In the genomic region with DNA sequence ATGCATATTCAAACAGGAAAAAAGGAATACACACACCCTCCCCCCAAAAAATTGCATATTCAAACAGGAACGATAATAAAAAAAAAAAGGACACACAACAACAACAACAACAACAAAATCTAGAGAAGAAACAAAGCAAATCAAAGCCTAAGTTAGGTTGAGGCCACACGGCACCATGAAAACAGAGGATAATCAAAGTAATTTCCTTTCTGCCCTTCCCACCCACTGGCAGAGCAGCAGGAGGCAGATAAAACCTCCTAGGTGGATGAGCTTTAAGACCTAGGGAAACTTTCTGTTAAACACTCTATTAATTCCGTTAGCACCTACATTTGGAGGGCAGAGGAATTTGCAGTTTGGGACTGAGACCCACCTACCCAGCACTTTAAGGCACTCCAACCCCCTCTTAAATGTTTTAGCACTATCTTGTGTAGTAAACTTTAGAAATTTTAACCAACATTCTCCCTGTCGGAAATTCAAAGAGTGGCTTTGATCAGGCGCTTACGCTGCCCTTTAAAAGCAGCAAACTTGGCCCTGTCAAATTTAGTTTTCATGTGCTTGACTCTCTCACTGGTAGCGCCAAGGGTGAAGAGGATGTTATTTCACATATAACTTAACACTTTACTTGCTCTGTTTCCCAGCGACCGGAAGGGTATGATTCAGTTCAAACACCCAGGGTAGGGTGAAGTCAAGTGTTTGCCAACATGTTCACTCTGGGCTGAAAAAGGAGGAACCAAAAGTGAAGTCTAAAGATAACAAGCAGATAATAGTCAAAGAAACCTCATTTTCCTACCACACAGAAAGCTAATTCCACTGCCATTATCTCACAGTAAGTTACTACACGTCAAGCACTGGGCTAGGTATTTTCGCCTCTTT, we compare ENCODE assay signal across 1 cellular context.
A peak's percentile ranks its signal among the peaks of the same experiment; 100 is the strongest.
TF ChIP-seq lines count a peak whose summit lies in the region.

No MANE protein-coding gene starts in this region.

TF ChIP-seq in GM12878, 131 proteins besides CTCF, POLR2A, EP300 and RAD21 (continued from another document):
- TF ChIP-seq, protein P1, sequence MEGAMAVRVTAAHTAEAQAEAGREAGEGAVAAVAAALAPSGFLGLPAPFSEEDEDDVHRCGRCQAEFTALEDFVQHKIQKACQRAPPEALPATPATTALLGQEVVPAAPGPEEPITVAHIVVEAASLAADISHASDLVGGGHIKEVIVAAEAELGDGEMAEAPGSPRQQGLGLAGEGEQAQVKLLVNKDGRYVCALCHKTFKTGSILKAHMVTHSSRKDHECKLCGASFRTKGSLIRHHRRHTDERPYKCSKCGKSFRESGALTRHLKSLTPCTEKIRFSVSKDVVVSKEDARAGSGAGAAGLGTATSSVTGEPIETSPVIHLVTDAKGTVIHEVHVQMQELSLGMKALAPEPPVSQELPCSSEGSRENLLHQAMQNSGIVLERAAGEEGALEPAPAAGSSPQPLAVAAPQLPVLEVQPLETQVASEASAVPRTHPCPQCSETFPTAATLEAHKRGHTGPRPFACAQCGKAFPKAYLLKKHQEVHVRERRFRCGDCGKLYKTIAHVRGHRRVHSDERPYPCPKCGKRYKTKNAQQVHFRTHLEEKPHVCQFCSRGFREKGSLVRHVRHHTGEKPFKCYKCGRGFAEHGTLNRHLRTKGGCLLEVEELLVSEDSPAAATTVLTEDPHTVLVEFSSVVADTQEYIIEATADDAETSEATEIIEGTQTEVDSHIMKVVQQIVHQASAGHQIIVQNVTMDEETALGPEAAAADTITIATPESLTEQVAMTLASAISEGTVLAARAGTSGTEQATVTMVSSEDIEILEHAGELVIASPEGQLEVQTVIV (IDR thresholded peaks at IDR 0.05; ENCODE audit: borderline replicate concordance, partially characterized antibody), result no peak
- TF ChIP-seq TBL1XR1 (IDR thresholded peaks at IDR 0.05; ENCODE audit: low read depth, low read length) (peak; percentile 60; the same call in 1 of the 2 replicates), RBBP5 (conservative IDR thresholded peaks at IDR 0.05) (no peak), PBX3 (IDR thresholded peaks at IDR 0.05; ENCODE audit: insufficient replicate concordance, low read depth, low read length) (no peak), MYC (IDR thresholded peaks at IDR 0.05; ENCODE audit: insufficient read depth, insufficient read length, insufficient replicate concordance, low read length, severe bottlenecking) (no peak), ZBTB33 (IDR thresholded peaks at IDR 0.05) (no peak), HDAC6 (IDR thresholded peaks at IDR 0.05; ENCODE audit: unreplicated experiment) (no peak), POU2F2 (IDR thresholded peaks at IDR 0.05; ENCODE audit: borderline replicate concordance, low read depth, low read length) (peak; percentile 45; the same call in 1 of the 3 replicates), ELK1 (IDR thresholded peaks at IDR 0.05; ENCODE audit: low read depth, low read length) (peak; percentile 34; the same call in 1 of the 2 replicates), NR2C2 (IDR thresholded peaks at IDR 0.05; ENCODE audit: borderline replicate concordance, control insufficient read depth, insufficient read length, low read depth) (no peak), SPI1 (IDR thresholded peaks at IDR 0.05; ENCODE audit: borderline replicate concordance, insufficient read depth, low read depth, low read length) (peak; percentile 33; the same call in 1 of the 2 replicates), BACH1 (IDR thresholded peaks at IDR 0.05; ENCODE audit: borderline replicate concordance) (peak; percentile 71; the same call in 1 of the 2 replicates), MYB (IDR thresholded peaks at IDR 0.05; ENCODE audit: borderline replicate concordance, low read depth, low read length) (no peak), EZH2 (IDR thresholded peaks at IDR 0.05; ENCODE audit: borderline replicate concordance, control insufficient read depth, low read depth, low read length) (no peak), TCF12 (IDR thresholded peaks at IDR 0.05; ENCODE audit: low read depth, low read length) (peak; percentile 58; the same call in 1 of the 2 replicates)
- TF ChIP-seq, protein P2, sequence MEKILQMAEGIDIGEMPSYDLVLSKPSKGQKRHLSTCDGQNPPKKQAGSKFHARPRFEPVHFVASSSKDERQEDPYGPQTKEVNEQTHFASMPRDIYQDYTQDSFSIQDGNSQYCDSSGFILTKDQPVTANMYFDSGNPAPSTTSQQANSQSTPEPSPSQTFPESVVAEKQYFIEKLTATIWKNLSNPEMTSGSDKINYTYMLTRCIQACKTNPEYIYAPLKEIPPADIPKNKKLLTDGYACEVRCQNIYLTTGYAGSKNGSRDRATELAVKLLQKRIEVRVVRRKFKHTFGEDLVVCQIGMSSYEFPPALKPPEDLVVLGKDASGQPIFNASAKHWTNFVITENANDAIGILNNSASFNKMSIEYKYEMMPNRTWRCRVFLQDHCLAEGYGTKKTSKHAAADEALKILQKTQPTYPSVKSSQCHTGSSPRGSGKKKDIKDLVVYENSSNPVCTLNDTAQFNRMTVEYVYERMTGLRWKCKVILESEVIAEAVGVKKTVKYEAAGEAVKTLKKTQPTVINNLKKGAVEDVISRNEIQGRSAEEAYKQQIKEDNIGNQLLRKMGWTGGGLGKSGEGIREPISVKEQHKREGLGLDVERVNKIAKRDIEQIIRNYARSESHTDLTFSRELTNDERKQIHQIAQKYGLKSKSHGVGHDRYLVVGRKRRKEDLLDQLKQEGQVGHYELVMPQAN (conservative IDR thresholded peaks at IDR 0.05), result no peak
- TF ChIP-seq, protein P3, sequence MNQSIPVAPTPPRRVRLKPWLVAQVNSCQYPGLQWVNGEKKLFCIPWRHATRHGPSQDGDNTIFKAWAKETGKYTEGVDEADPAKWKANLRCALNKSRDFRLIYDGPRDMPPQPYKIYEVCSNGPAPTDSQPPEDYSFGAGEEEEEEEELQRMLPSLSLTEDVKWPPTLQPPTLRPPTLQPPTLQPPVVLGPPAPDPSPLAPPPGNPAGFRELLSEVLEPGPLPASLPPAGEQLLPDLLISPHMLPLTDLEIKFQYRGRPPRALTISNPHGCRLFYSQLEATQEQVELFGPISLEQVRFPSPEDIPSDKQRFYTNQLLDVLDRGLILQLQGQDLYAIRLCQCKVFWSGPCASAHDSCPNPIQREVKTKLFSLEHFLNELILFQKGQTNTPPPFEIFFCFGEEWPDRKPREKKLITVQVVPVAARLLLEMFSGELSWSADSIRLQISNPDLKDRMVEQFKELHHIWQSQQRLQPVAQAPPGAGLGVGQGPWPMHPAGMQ (IDR thresholded peaks at IDR 0.05; ENCODE audit: borderline replicate concordance), result no peak
- TF ChIP-seq, protein P4, sequence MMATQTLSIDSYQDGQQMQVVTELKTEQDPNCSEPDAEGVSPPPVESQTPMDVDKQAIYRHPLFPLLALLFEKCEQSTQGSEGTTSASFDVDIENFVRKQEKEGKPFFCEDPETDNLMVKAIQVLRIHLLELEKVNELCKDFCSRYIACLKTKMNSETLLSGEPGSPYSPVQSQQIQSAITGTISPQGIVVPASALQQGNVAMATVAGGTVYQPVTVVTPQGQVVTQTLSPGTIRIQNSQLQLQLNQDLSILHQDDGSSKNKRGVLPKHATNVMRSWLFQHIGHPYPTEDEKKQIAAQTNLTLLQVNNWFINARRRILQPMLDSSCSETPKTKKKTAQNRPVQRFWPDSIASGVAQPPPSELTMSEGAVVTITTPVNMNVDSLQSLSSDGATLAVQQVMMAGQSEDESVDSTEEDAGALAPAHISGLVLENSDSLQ (IDR thresholded peaks at IDR 0.05), result no peak
- TF ChIP-seq, protein P5, sequence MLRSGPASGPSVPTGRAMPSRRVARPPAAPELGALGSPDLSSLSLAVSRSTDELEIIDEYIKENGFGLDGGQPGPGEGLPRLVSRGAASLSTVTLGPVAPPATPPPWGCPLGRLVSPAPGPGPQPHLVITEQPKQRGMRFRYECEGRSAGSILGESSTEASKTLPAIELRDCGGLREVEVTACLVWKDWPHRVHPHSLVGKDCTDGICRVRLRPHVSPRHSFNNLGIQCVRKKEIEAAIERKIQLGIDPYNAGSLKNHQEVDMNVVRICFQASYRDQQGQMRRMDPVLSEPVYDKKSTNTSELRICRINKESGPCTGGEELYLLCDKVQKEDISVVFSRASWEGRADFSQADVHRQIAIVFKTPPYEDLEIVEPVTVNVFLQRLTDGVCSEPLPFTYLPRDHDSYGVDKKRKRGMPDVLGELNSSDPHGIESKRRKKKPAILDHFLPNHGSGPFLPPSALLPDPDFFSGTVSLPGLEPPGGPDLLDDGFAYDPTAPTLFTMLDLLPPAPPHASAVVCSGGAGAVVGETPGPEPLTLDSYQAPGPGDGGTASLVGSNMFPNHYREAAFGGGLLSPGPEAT (IDR thresholded peaks at IDR 0.05; ENCODE audit: low read depth), result peak; percentile 89
- TF ChIP-seq, protein P6, sequence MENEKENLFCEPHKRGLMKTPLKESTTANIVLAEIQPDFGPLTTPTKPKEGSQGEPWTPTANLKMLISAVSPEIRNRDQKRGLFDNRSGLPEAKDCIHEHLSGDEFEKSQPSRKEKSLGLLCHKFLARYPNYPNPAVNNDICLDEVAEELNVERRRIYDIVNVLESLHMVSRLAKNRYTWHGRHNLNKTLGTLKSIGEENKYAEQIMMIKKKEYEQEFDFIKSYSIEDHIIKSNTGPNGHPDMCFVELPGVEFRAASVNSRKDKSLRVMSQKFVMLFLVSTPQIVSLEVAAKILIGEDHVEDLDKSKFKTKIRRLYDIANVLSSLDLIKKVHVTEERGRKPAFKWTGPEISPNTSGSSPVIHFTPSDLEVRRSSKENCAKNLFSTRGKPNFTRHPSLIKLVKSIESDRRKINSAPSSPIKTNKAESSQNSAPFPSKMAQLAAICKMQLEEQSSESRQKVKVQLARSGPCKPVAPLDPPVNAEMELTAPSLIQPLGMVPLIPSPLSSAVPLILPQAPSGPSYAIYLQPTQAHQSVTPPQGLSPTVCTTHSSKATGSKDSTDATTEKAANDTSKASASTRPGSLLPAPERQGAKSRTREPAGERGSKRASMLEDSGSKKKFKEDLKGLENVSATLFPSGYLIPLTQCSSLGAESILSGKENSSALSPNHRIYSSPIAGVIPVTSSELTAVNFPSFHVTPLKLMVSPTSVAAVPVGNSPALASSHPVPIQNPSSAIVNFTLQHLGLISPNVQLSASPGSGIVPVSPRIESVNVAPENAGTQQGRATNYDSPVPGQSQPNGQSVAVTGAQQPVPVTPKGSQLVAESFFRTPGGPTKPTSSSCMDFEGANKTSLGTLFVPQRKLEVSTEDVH (IDR thresholded peaks at IDR 0.05; ENCODE audit: low read depth, partially characterized antibody), result no peak
- TF ChIP-seq, protein P7, sequence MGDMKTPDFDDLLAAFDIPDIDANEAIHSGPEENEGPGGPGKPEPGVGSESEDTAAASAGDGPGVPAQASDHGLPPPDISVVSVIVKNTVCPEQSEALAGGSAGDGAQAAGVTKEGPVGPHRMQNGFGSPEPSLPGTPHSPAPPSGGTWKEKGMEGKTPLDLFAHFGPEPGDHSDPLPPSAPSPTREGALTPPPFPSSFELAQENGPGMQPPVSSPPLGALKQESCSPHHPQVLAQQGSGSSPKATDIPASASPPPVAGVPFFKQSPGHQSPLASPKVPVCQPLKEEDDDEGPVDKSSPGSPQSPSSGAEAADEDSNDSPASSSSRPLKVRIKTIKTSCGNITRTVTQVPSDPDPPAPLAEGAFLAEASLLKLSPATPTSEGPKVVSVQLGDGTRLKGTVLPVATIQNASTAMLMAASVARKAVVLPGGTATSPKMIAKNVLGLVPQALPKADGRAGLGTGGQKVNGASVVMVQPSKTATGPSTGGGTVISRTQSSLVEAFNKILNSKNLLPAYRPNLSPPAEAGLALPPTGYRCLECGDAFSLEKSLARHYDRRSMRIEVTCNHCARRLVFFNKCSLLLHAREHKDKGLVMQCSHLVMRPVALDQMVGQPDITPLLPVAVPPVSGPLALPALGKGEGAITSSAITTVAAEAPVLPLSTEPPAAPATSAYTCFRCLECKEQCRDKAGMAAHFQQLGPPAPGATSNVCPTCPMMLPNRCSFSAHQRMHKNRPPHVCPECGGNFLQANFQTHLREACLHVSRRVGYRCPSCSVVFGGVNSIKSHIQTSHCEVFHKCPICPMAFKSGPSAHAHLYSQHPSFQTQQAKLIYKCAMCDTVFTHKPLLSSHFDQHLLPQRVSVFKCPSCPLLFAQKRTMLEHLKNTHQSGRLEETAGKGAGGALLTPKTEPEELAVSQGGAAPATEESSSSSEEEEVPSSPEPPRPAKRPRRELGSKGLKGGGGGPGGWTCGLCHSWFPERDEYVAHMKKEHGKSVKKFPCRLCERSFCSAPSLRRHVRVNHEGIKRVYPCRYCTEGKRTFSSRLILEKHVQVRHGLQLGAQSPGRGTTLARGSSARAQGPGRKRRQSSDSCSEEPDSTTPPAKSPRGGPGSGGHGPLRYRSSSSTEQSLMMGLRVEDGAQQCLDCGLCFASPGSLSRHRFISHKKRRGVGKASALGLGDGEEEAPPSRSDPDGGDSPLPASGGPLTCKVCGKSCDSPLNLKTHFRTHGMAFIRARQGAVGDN (IDR thresholded peaks at IDR 0.05), result peak; percentile 82
TF ChIP-seq in GM12878: peak in this region for 52.
